In the genomic region with DNA sequence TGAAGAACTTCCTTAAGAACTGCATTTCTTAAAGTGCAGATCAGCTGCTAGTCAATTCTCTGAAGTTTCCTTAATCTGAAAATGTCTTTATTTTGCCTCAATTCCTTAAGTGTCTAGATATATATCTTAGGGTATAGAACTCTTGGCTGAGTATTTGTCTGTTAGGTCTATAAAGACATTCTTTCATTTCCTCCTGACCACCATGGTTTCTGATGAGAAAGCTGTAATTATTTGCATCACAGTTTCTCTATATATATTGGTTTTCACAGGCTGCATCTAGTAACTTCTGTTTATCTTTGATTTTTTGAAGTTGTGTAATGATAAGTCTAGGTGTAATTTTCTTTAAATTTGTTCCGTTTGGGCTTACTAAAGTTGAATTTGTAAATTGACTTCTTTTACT, we compare ENCODE assay signal across 15 cellular contexts. TPM values are rescaled to one million over a fixed set of nuclear protein-coding genes. Genes with fewer than 3 reads are reported as not detected.
DNase-seq lines count a peak whose midpoint lies in the region; ATAC-seq lines count a peak whose summit lies in the region.
"Had no signal": no experiment of that assay in that cellular context is flagged by ENCODE, and none has a peak within 500 bp of the region (broad histone marks: within the 10 kb centered on the region; RNA-seq: fewer than 3 reads in every experiment).

No MANE protein-coding gene starts in this region.

- peaks cover 99% of the 10 kb centered on the region for H3K4me1 Mint-ChIP-seq in activated T-cell treated with anti-CD3 and anti-CD28 coated beads, Interleukin-2, amount 50 U/mL, for 72 hours (ENCODE audit: low read depth)

- peak overlapping the region; percentile 85 for H3K27ac Mint-ChIP-seq in activated T-cell treated with anti-CD3 and anti-CD28 coated beads, Interleukin-2, amount 50 U/mL, for 72 hours
- H3K27ac Mint-ChIP-seq: dendritic cell treated with granulocyte-macrophage colony-stimulating factor and Interleukin-4, amounts not matched to agents 40 ng/mL and 50 ng/mL, for 4 days had no signal

- no peaks in the 10 kb centered on the region for H3K9me3 Mint-ChIP-seq in activated T-cell treated with anti-CD3 and anti-CD28 coated beads, Interleukin-2, amount 50 U/mL, for 72 hours
- H3K9me3 Mint-ChIP-seq: dendritic cell treated with granulocyte-macrophage colony-stimulating factor and Interleukin-4, amounts not matched to agents 40 ng/mL and 50 ng/mL, for 4 days had no signal

- ATAC-seq in activated T-cell treated with anti-CD3 and anti-CD28 coated beads, Interleukin-2, amount 50 U/mL, for 72 hours (replicated peaks in 1 of 2) = no peak
- peak; percentile 85 for ATAC-seq in HG02678 (IDR thresholded peaks at IDR 0.05; ENCODE audit: unreplicated experiment)
- ATAC-seq in HG03354 (IDR thresholded peaks at IDR 0.05; ENCODE audit: poor library complexity, severe bottlenecking, unreplicated experiment) = peak; percentile 84
- ATAC-seq: mucosa of descending colon had no signal

- H3K36me3 Mint-ChIP-seq in activated T-cell treated with anti-CD3 and anti-CD28 coated beads, Interleukin-2, amount 50 U/mL, for 72 hours (ENCODE audit: insufficient read depth in 2 of 2) = peaks cover 10 to 14% of the 10 kb centered on the region in 2 donors

- peak overlapping the region in 1 of 2 donors; percentile 70 for H3K4me3 Mint-ChIP-seq in activated T-cell treated with anti-CD3 and anti-CD28 coated beads, Interleukin-2, amount 50 U/mL, for 72 hours
- H3K4me3 Mint-ChIP-seq: dendritic cell treated with granulocyte-macrophage colony-stimulating factor and Interleukin-4, amounts not matched to agents 40 ng/mL and 50 ng/mL, for 4 days had no signal

- no peaks in the 10 kb centered on the region for H3K27me3 Mint-ChIP-seq in activated T-cell treated with anti-CD3 and anti-CD28 coated beads, Interleukin-2, amount 50 U/mL, for 72 hours (ENCODE audit: low read depth)

- no peak for DNase-seq in activated T-cell treated with anti-CD3 and anti-CD28 coated beads, Interleukin-2, amount 50 U/mL, for 72 hours
- DNase-seq in activated T-cell treated with anti-CD3 and anti-CD28 coated beads, Interleukin-2, amount 50 U/mL, for 48 hours = no peak
- no peak for DNase-seq in NCI-H1436 (lab: John Stamatoyannopoulos, UW)
- DNase-seq in NCI-H1092 treated with DMSO at 0.1 percent for 48 hours (lab: John Stamatoyannopoulos, UW) = no peak
- no peak for DNase-seq in NCI-H510A treated with DMSO at 0.1 percent for 48 hours (lab: John Stamatoyannopoulos, UW)
- DNase-seq in HCEC 1CT = no peak
- DNase-seq: activated T-cell treated with anti-CD3 and anti-CD28 coated beads for 4 hours, amygdala, COR-L47, mucosa of descending colon, SHP77, trophoblast cell had no signal

RNA-seq across cellular contexts. Expression of a gene that starts 15.2 kb away (rescaled TPM):
- total RNA-seq in activated T-cell treated with anti-CD3 and anti-CD28 coated beads, Interleukin-2, amount 50 U/mL, for 72 hours = 100 to 1,000 TPM; 114 to 124 TPM

Comparison
In these comparisons a context has a peak if more than half of its experiments do, and no peak if none do; other contexts are left out.
1. ATAC-seq: peak in HG02678 (single experiment) and HG03354 (single experiment); none in activated T-cell treated with anti-CD3 and anti-CD28 coated beads, Interleukin-2, amount 50 U/mL, for 72 hours (0 of 2).